Comparison of ENCODE assay signal across 9 cellular contexts in genomic region chr2:207133862-207134519, GRCh38.
A peak's percentile ranks its signal among the peaks of the same experiment; 100 is the strongest.
DNase-seq lines count a peak whose midpoint lies in the region; FAIRE-seq and TF ChIP-seq lines count a peak whose summit lies in the region.
"Had no signal": no experiment of that assay in that cellular context is flagged by ENCODE, and none has a peak within 500 bp of the region (broad histone marks: within the 10 kb centered on the region; RNA-seq: fewer than 3 reads in every experiment).

No MANE protein-coding gene starts in this region.

- TF ChIP-seq CTCF in epithelial cell of esophagus (IDR thresholded peaks at IDR 0.05; ENCODE audit: insufficient read depth, low read depth, low read length, missing control alignments) (no peak), nephron (IDR thresholded peaks at IDR 0.05; ENCODE audit: unreplicated experiment in 3 of 3) (no peak), D721Med (IDR thresholded peaks at IDR 0.05; ENCODE audit: insufficient read depth, missing control alignments) (no peak)

- H3K27ac Mint-ChIP-seq in nephron = peak overlapping the region; percentile 88 to 90 (median 89)

- TF ChIP-seq POLR2A in erythroblast (IDR thresholded peaks at IDR 0.05; ENCODE audit: low read length) = no peak

- H3K4me3 Mint-ChIP-seq in nephron = peak overlapping the region; percentile 41 to 67 (median 59)
- H3K4me3 Mint-ChIP-seq: dendritic cell treated with granulocyte-macrophage colony-stimulating factor and Interleukin-4, amounts not matched to agents 40 ng/mL and 50 ng/mL, for 4 days had no signal

- no peaks in the 10 kb centered on the region for H3K27me3 Mint-ChIP-seq in nephron (ENCODE audit: low read depth)
- H3K27me3 Mint-ChIP-seq: dendritic cell treated with granulocyte-macrophage colony-stimulating factor and Interleukin-4, amounts not matched to agents 40 ng/mL and 50 ng/mL, for 4 days had no signal

- no peak overlapping the region for H3K4me3 ChIP-seq in epithelial cell of esophagus (ENCODE audit: low read length)

- FAIRE-seq in D721Med (lab: Jason Lieb, UNC) = no peak

- H3K4me1 Mint-ChIP-seq in nephron = peaks cover 57% of the 10 kb centered on the region

- H3K9me3 Mint-ChIP-seq in nephron = peaks cover 8% of the 10 kb centered on the region

- H3K36me3 Mint-ChIP-seq in nephron (ENCODE audit: low read depth) = peaks cover 34% of the 10 kb centered on the region

- DNase-seq in DMS79 (lab: John Stamatoyannopoulos, UW) (peak; percentile 92), NCI-H524 (lab: John Stamatoyannopoulos, UW) (peak; percentile 86 to 88), epithelial cell of esophagus (ENCODE audit: low read depth) (peak; percentile 56), erythroblast (lab: John Stamatoyannopoulos, UW) (no peak), D721Med (ENCODE audit: insufficient read length, low spot score) (no peak), superior temporal gyrus (ENCODE audit: extremely low spot score) (no peak), NCI-H146 treated with DMSO at 0.1 percent for 48 hours (lab: John Stamatoyannopoulos, UW; ENCODE audit: unreplicated experiment) (no peak)

Comparison
In these comparisons a context has a peak if more than half of its experiments do, and no peak if none do; other contexts are left out.
1. DNase-seq: peak in DMS79 (single experiment), NCI-H524 (2 of 2) and epithelial cell of esophagus (single experiment); none in erythroblast (0 of 2), D721Med (single experiment), superior temporal gyrus (single experiment) and NCI-H146 treated with DMSO at 0.1 percent for 48 hours (single experiment).